Comparison of ENCODE assay signal across 8 cellular contexts in the genomic region with DNA sequence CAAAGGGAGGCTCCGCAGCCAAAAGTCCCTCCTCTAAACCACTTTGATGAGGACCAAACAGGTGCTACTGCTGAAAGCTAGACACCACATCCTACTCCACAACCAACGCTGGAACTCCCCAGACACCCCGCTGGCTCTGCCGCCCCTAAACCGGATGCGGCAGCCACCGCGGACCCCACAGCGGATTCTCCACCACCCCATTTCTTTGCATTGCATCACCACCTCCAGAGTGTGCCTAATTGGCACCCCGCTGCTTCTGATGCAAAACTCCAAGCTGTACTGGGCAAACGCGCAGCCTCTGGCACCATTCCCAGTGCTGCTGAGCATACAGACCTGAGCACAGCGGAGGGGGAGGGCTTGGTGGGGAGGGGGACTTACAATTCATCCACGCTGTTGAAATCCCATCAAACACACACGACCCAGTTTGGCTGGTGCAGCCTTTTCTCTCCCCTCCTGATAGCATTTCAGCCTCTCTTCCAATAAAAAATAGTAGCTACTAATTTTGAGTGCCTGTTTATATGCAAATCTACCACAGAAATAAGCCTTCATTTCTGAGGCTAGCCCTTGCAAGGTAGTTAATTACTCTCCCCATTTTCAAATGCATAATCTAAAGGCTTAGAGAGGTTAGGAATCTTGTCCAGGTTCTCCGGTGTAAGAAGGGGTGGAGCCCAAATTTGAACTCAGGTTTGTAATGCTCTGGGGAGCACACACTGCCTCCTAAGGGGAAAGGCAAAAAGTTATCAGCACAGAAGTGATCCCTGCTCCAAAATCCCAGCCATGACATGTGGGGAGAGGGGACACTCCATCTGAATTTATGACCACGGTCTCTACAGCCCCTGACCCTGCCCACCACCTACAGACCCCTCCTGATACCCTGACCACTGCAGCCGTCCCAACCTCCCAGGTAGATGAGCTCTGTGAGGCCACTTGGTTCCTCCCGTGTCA. TPM values are rescaled to one million over a fixed set of nuclear protein-coding genes. Genes with fewer than 3 reads are reported as not detected.
DNase-seq lines count a peak whose midpoint lies in the region; ATAC-seq and TF ChIP-seq lines count a peak whose summit lies in the region.

No MANE protein-coding gene starts in this region.

- 12% methylated on average over 19 of the region's 19 CpGs for WGBS in smooth muscle cell (ENCODE audit: low lambda C conversion rate)

- peak; percentile 30 for TF ChIP-seq CTCF in DOHH2 (IDR thresholded peaks at IDR 0.05; ENCODE audit: low read depth, low read length, poor library complexity, severe bottlenecking)
- TF ChIP-seq CTCF in GM23338 (conservative IDR thresholded peaks at IDR 0.05; ENCODE audit: low read depth in 2 of 2), result 0 out of 4 replicates have a peak, but pooled peaks have one; percentile 9 to 18
- TF ChIP-seq CTCF in MM.1S (IDR thresholded peaks at IDR 0.05; ENCODE audit: low read length), result peak; percentile 7; the same call in 1 of the 2 replicates
- TF ChIP-seq CTCF in right atrium auricular region (IDR thresholded peaks at IDR 0.05), result no peak
- TF ChIP-seq CTCF in smooth muscle cell (IDR thresholded peaks at IDR 0.05; ENCODE audit: borderline replicate concordance, insufficient read depth, poor library complexity, severe bottlenecking), result no peak

- no peaks in the 10 kb centered on the region for H3K36me3 ChIP-seq in DOHH2 (ENCODE audit: control insufficient read depth, low read length)
- no peaks in the 10 kb centered on the region for H3K36me3 ChIP-seq in GM23338 (ENCODE audit: insufficient read depth)
- no peaks in the 10 kb centered on the region for H3K36me3 ChIP-seq in MM.1S (replicated peaks; ENCODE audit: insufficient read depth, low read length)
- no peaks in the 10 kb centered on the region for H3K36me3 ChIP-seq in right atrium auricular region
- H3K36me3 ChIP-seq in smooth muscle cell (ENCODE audit: low read depth), result no peaks in the 10 kb centered on the region

- peak overlapping the region; percentile 66; the same call in 1 of the 2 replicates for H3K27ac Mint-ChIP-seq in GM23338
- peak overlapping the region; percentile 60 for H3K27ac Mint-ChIP-seq in activated naive CD4-positive, alpha-beta T cell treated with anti-CD3 and anti-CD28 coated beads, Interleukin-2, amount 50 U/mL, for 24 hours

- peak; percentile 40 for ATAC-seq in GM23338

- no peaks in the 10 kb centered on the region; the same call in 1 of the 2 replicates for H3K9me3 ChIP-seq in DOHH2 (ENCODE audit: control insufficient read depth, insufficient read depth, low read length)
- H3K9me3 ChIP-seq in MM.1S (replicated peaks; ENCODE audit: insufficient read depth, low read length), result no peaks in the 10 kb centered on the region
- H3K9me3 ChIP-seq in right atrium auricular region, result no peaks in the 10 kb centered on the region
- H3K9me3 ChIP-seq in smooth muscle cell (replicated peaks; ENCODE audit: low read depth), result no peaks in the 10 kb centered on the region

- H2AFZ ChIP-seq in GM23338, result no peak overlapping the region
- 0 out of 2 replicates have a peak overlapping the region, but pooled peaks have one; percentile 12 for H2AFZ ChIP-seq in MM.1S (ENCODE audit: low read length)
- no peak overlapping the region for H2AFZ ChIP-seq in smooth muscle cell (ENCODE audit: low read depth)

- H3K9me2 ChIP-seq in DOHH2 (replicated peaks; ENCODE audit: control insufficient read depth, low read length), result no peaks in the 10 kb centered on the region
- no peaks in the 10 kb centered on the region for H3K9me2 ChIP-seq in GM23338 (ENCODE audit: insufficient read depth)
- no peaks in the 10 kb centered on the region for H3K9me2 ChIP-seq in MM.1S (replicated peaks; ENCODE audit: insufficient read depth, low read length)

- peak overlapping the region; percentile 72 for H3K4me3 Mint-ChIP-seq in GM23338
- H3K4me3 Mint-ChIP-seq in activated naive CD4-positive, alpha-beta T cell treated with anti-CD3 and anti-CD28 coated beads, Interleukin-2, amount 50 U/mL, for 24 hours, result peak overlapping the region; percentile 83

- H3F3A ChIP-seq in DOHH2 (ENCODE audit: control insufficient read depth, insufficient read depth) (peaks cover 25% of the 10 kb centered on the region), GM23338 (replicated peaks; ENCODE audit: low read depth) (peaks cover 5% of the 10 kb centered on the region; the same call in 1 of the 2 replicates), MM.1S (ENCODE audit: insufficient read depth, low read length) (peaks cover 22% of the 10 kb centered on the region), smooth muscle cell (ENCODE audit: low read depth) (peaks cover 31% of the 10 kb centered on the region)

- H3K27me3 ChIP-seq in DOHH2 (ENCODE audit: control insufficient read depth, low read length) (0 out of 2 replicates have a peak, but pooled peaks cover 5% of the 10 kb centered on the region), GM23338 (ENCODE audit: insufficient read depth) (peaks cover 46% of the 10 kb centered on the region), MM.1S (replicated peaks; ENCODE audit: insufficient read depth, low read length) (peaks cover 19% of the 10 kb centered on the region), right atrium auricular region (no peaks in the 10 kb centered on the region), smooth muscle cell (ENCODE audit: low read depth) (no peaks in the 10 kb centered on the region)

- H3K27ac ChIP-seq in DOHH2 (ENCODE audit: low read depth, low read length), result peak overlapping the region; percentile 76
- peak overlapping the region; percentile 73 for H3K27ac ChIP-seq in GM23338 (ENCODE audit: low read depth)
- peak overlapping the region; percentile 53; the same call in 1 of the 2 replicates for H3K27ac ChIP-seq in MM.1S (ENCODE audit: low read length)
- H3K27ac ChIP-seq in right atrium auricular region, result peak overlapping the region; percentile 94 to 98
- H3K27ac ChIP-seq in smooth muscle cell (ENCODE audit: low read depth), result peak overlapping the region; percentile 93

- peaks cover 11% of the 10 kb centered on the region for H3K9me3 Mint-ChIP-seq in GM23338
- H3K9me3 Mint-ChIP-seq in activated naive CD4-positive, alpha-beta T cell treated with anti-CD3 and anti-CD28 coated beads, Interleukin-2, amount 50 U/mL, for 24 hours, result no peaks in the 10 kb centered on the region

- H3K9ac ChIP-seq in MM.1S (ENCODE audit: low read length) (no peak overlapping the region), smooth muscle cell (ENCODE audit: low read depth) (no peak overlapping the region)

- H3K36me3 Mint-ChIP-seq in GM23338 (ENCODE audit: low read depth), result peaks cover 3% of the 10 kb centered on the region; the same call in 2 of the 3 replicates
- H3K36me3 Mint-ChIP-seq in activated naive CD4-positive, alpha-beta T cell treated with anti-CD3 and anti-CD28 coated beads, Interleukin-2, amount 50 U/mL, for 24 hours, result peaks cover 3% of the 10 kb centered on the region

- H3K4me1 Mint-ChIP-seq in GM23338, result peaks cover 71% of the 10 kb centered on the region
- H3K4me1 Mint-ChIP-seq in activated naive CD4-positive, alpha-beta T cell treated with anti-CD3 and anti-CD28 coated beads, Interleukin-2, amount 50 U/mL, for 24 hours, result peaks cover 61% of the 10 kb centered on the region

- H4K20me1 ChIP-seq in DOHH2 (ENCODE audit: control insufficient read depth, insufficient read depth, low read depth, low read length), result no peaks in the 10 kb centered on the region
- no peaks in the 10 kb centered on the region for H4K20me1 ChIP-seq in GM23338 (replicated peaks; ENCODE audit: insufficient read depth)
- no peaks in the 10 kb centered on the region for H4K20me1 ChIP-seq in MM.1S (ENCODE audit: insufficient read depth, low read length)
- H4K20me1 ChIP-seq in smooth muscle cell (ENCODE audit: low read depth), result no peaks in the 10 kb centered on the region

- H3K27me3 Mint-ChIP-seq in GM23338 (ENCODE audit: insufficient read depth, low read depth, poor library complexity), result peaks cover 47% of the 10 kb centered on the region
- peaks cover 8% of the 10 kb centered on the region for H3K27me3 Mint-ChIP-seq in activated naive CD4-positive, alpha-beta T cell treated with anti-CD3 and anti-CD28 coated beads, Interleukin-2, amount 50 U/mL, for 24 hours

- DNase-seq in GM23338 (ENCODE audit: low spot score) (peak; percentile 87), MM.1S (peak; percentile 92), SIG-M5 (lab: John Stamatoyannopoulos, UW) (peak; percentile 93), right atrium auricular region (ENCODE audit: low spot score) (peak; percentile 79), smooth muscle cell (lab: John Stamatoyannopoulos, UW; ENCODE audit: unreplicated experiment) (no peak), dedifferentiated amniotic fluid mesenchymal stem cell (ENCODE audit: extremely low spot score) (no peak)

- H3K4me3 ChIP-seq in DOHH2 (ENCODE audit: low read length) (peak overlapping the region; percentile 74), GM23338 (peak overlapping the region; percentile 70), MM.1S (ENCODE audit: low read length) (peak overlapping the region; percentile 23), right atrium auricular region (peak overlapping the region in 1 of 2 donors; percentile 54), smooth muscle cell (no peak overlapping the region)

- H3K4me1 ChIP-seq in DOHH2 (ENCODE audit: control insufficient read depth, low read length) (peaks cover 82% of the 10 kb centered on the region), GM23338 (ENCODE audit: insufficient read depth) (peaks cover 68% of the 10 kb centered on the region), MM.1S (ENCODE audit: low read length) (peaks cover 20% of the 10 kb centered on the region), right atrium auricular region (peaks cover 0 to 42% of the 10 kb centered on the region in 2 donors), smooth muscle cell (ENCODE audit: low read depth) (peaks cover 30% of the 10 kb centered on the region)

- H3K79me2 ChIP-seq in DOHH2 (ENCODE audit: control insufficient read depth, low read length) (no peaks in the 10 kb centered on the region), GM23338 (replicated peaks; ENCODE audit: insufficient read depth) (no peaks in the 10 kb centered on the region), MM.1S (ENCODE audit: low read length) (no peaks in the 10 kb centered on the region), smooth muscle cell (ENCODE audit: low read depth) (no peaks in the 10 kb centered on the region)

- H3K4me2 ChIP-seq in DOHH2 (ENCODE audit: low read length), result peak overlapping the region; percentile 96
- H3K4me2 ChIP-seq in GM23338, result peak overlapping the region; percentile 80
- H3K4me2 ChIP-seq in MM.1S (ENCODE audit: low read depth, low read length), result peak overlapping the region; percentile 93
- peak overlapping the region; percentile 86 for H3K4me2 ChIP-seq in smooth muscle cell

RNA-seq across cellular contexts. Expression of gene RGS16, which starts 12.2 kb away (rescaled TPM):
- 15.4 and 18.2 TPM in 2 replicates for total RNA-seq in GM23338 (2014; rRNA removed; shearing (Covaris generic))
- polyA plus RNA-seq in GM23338 (2016; fragmentation: Nextera tagmentation; extraction: Ambion mirVana) (31.6 and 35.2 TPM in 2 replicates), smooth muscle cell (6.9 and 9.9 TPM in 2 replicates)
- total RNA-seq in right atrium auricular region (1 to 10 TPM; 1.4 to 2.2 TPM), smooth muscle cell (2.9 and 3.0 TPM in 2 replicates)

RNA-seq across cellular contexts. Expression of gene RNASEL, which starts 27.3 kb away (rescaled TPM):
- total RNA-seq in GM23338 (2014; rRNA removed; shearing (Covaris generic)), result 0.85 and 0.94 TPM in 2 replicates
- polyA plus RNA-seq in GM23338 (2016; fragmentation: Nextera tagmentation; extraction: Ambion mirVana), result 0.37 and 0.38 TPM in 2 replicates
- 1 to 10 TPM; 2.0 to 4.5 TPM for total RNA-seq in right atrium auricular region
- total RNA-seq in smooth muscle cell, result 4.1 and 4.7 TPM in 2 replicates
- polyA plus RNA-seq in smooth muscle cell, result 2.2 and 4.5 TPM in 2 replicates

Comparison
In these comparisons a context has a peak if more than half of its experiments do, and no peak if none do; other contexts are left out.
1. CTCF ChIP-seq: peak in DOHH2 (single experiment), GM23338 (2 of 2) and MM.1S (single experiment); none in right atrium auricular region (0 of 2) and smooth muscle cell (single experiment).
2. DNase-seq: peak in GM23338 (single experiment), MM.1S (single experiment), SIG-M5 (single experiment) and right atrium auricular region (single experiment); none in smooth muscle cell (single experiment) and dedifferentiated amniotic fluid mesenchymal stem cell (single experiment).
3. Peak in every context shown above with its lines, with median percentiles within 50 percentile points of each other: H3K27ac ChIP-seq and H3K4me2 ChIP-seq.